ENCODE assay signal across 15 cellular contexts in genomic region chr6:135021310-135022049, GRCh38. TPM values are rescaled to one million over a fixed set of nuclear protein-coding genes. Genes with fewer than 3 reads are reported as not detected.
DNase-seq lines count a peak whose midpoint lies in the region; ATAC-seq and TF ChIP-seq lines count a peak whose summit lies in the region.
"Had no signal": no experiment of that assay in that cellular context is flagged by ENCODE, and none has a peak within 500 bp of the region (broad histone marks: within the 10 kb centered on the region; RNA-seq: fewer than 3 reads in every experiment).

No MANE protein-coding gene starts in this region.

- peaks cover 19% of the 10 kb centered on the region for H3F3A ChIP-seq in neural progenitor cell (ENCODE audit: low read depth)

- H3K79me2 ChIP-seq in neural progenitor cell (ENCODE audit: low read depth) = peaks cover 39% of the 10 kb centered on the region

- peak; percentile 34 to 54 for ATAC-seq in activated T-cell treated with anti-CD3 and anti-CD28 coated beads, Interleukin-2, amount 50 U/mL, for 4 hours
- ATAC-seq in GM21529 (IDR thresholded peaks at IDR 0.05; ENCODE audit: unreplicated experiment) (peak; percentile 88), HG03439 (IDR thresholded peaks at IDR 0.05; ENCODE audit: unreplicated experiment) (peak; percentile 54)
- ATAC-seq: heart right ventricle, Right ventricle myocardium inferior had no signal

- peaks cover 16% of the 10 kb centered on the region for H3K4me1 ChIP-seq in neural progenitor cell
- H3K4me1 ChIP-seq: ascending aorta had no signal

- peaks cover 11% of the 10 kb centered on the region for H3K36me3 Mint-ChIP-seq in activated T-cell treated with anti-CD3 and anti-CD28 coated beads, Interleukin-2, amount 50 U/mL, for 4 hours (ENCODE audit: insufficient read depth)
- H3K36me3 Mint-ChIP-seq in neural progenitor cell = peaks cover 3% of the 10 kb centered on the region

- H3K4me1 Mint-ChIP-seq in activated T-cell treated with anti-CD3 and anti-CD28 coated beads, Interleukin-2, amount 50 U/mL, for 4 hours (ENCODE audit: low read depth) = peaks cover 59% of the 10 kb centered on the region
- H3K4me1 Mint-ChIP-seq in neural progenitor cell = peaks cover 12% of the 10 kb centered on the region

- H3K4me3 ChIP-seq in neural progenitor cell = no peak overlapping the region
- H3K4me3 ChIP-seq: ascending aorta, heart right ventricle, MG63 had no signal

- no peak for DNase-seq in activated T-cell treated with anti-CD3 and anti-CD28 coated beads, Interleukin-2, amount 50 U/mL, for 4 hours
- DNase-seq in activated T-cell treated with anti-CD3 and anti-CD28 coated beads for 4 hours (no peak), neural progenitor cell (ENCODE audit: low spot score) (no peak), NCI-H446 (lab: John Stamatoyannopoulos, UW) (no peak), posterior cingulate gyrus (no peak), NCI-H1092 treated with DMSO at 0.1 percent for 48 hours (lab: John Stamatoyannopoulos, UW) (no peak)
- DNase-seq: activated CD4-positive, alpha-beta T cell treated with anti-CD3 and anti-CD28 coated beads for 1 hour; heart right ventricle; MG63; NCI-H524 treated with DMSO at 0.1 percent for 48 hours; stimulated activated CD4-positive, alpha-beta T cell treated with anti-CD3 and anti-CD28 coated beads, Interleukin-4, amount 100 ng/mL, for 1 hour had no signal

- no peak overlapping the region for H3K4me2 ChIP-seq in neural progenitor cell

- H3K9me3 Mint-ChIP-seq in activated T-cell treated with anti-CD3 and anti-CD28 coated beads, Interleukin-2, amount 50 U/mL, for 4 hours = no peaks in the 10 kb centered on the region
- H3K9me3 Mint-ChIP-seq in neural progenitor cell = no peaks in the 10 kb centered on the region

- H3K9me3 ChIP-seq in neural progenitor cell (ENCODE audit: low read depth) = no peaks in the 10 kb centered on the region
- H3K9me3 ChIP-seq: ascending aorta, heart right ventricle, MG63 had no signal

- H3K27ac Mint-ChIP-seq in neural progenitor cell = no peak overlapping the region

- no peak overlapping the region for H3K4me3 Mint-ChIP-seq in activated T-cell treated with anti-CD3 and anti-CD28 coated beads, Interleukin-2, amount 50 U/mL, for 4 hours
- no peak overlapping the region for H3K4me3 Mint-ChIP-seq in neural progenitor cell

- no peak overlapping the region for H3K9ac ChIP-seq in neural progenitor cell

- peaks cover 7% of the 10 kb centered on the region for H4K20me1 ChIP-seq in neural progenitor cell (ENCODE audit: low read depth)

- intact Hi-C loops in posterior cingulate gyrus (cut with DNase I) = no loop called here

- H2AFZ ChIP-seq in neural progenitor cell (replicated peaks) = no peak overlapping the region

- H3K27me3 Mint-ChIP-seq in activated T-cell treated with anti-CD3 and anti-CD28 coated beads, Interleukin-2, amount 50 U/mL, for 4 hours (ENCODE audit: low read depth) = no peaks in the 10 kb centered on the region
- H3K27me3 Mint-ChIP-seq in neural progenitor cell (ENCODE audit: insufficient read depth, low read depth) = no peaks in the 10 kb centered on the region

- TF ChIP-seq CTCF in neural progenitor cell (IDR thresholded peaks at IDR 0.05) = no peak

- H3K27ac ChIP-seq in neural progenitor cell = peak overlapping the region; percentile 41
- H3K27ac ChIP-seq: ascending aorta, heart right ventricle had no signal

- no peaks in the 10 kb centered on the region for H3K27me3 ChIP-seq in neural progenitor cell
- H3K27me3 ChIP-seq: ascending aorta, heart right ventricle, MG63 had no signal

- H3K36me3 ChIP-seq in neural progenitor cell = peaks cover 7% of the 10 kb centered on the region
- H3K36me3 ChIP-seq: MG63 had no signal

RNA-seq across cellular contexts. Expression of gene HBS1L, which starts 33.1 kb away (rescaled TPM):
- 10 to 100 TPM; 72.8 to 92.3 (median 85.3) TPM for total RNA-seq in activated T-cell treated with anti-CD3 and anti-CD28 coated beads, Interleukin-2, amount 50 U/mL, for 4 hours
- 149 and 215 TPM in 2 replicates for total RNA-seq in neural progenitor cell (ENCODE audit: low replicate concordance)
